In genomic region chr3:100492059-100492809, GRCh38 we compare ENCODE assay signal across 8 cellular contexts.
DNase-seq lines count a peak whose midpoint lies in the region; ATAC-seq and TF ChIP-seq lines count a peak whose summit lies in the region.

A gene with protein sequence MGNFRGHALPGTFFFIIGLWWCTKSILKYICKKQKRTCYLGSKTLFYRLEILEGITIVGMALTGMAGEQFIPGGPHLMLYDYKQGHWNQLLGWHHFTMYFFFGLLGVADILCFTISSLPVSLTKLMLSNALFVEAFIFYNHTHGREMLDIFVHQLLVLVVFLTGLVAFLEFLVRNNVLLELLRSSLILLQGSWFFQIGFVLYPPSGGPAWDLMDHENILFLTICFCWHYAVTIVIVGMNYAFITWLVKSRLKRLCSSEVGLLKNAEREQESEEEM (plus strand): TSS chr3:100492619. CDS start chr3:100555212, 62,593 bp downstream.

- no peaks in the 10 kb centered on the region for H3K27me3 Mint-ChIP-seq in nephron (ENCODE audit: low read depth)

- peak within 1 kb of the TSS; percentile 38 for H3K4me3 ChIP-seq in KMS-11 (IDR thresholded peaks at IDR 0.05; ENCODE audit: insufficient read depth, low read depth, low read length)

- no peaks in the 10 kb centered on the region for H3K27me3 ChIP-seq in KMS-11 (ENCODE audit: insufficient read depth, low read depth)

- peaks cover 5% of the 10 kb centered on the region for H3K36me3 Mint-ChIP-seq in nephron (ENCODE audit: low read depth)

- H4K20me1 ChIP-seq in KMS-11 (ENCODE audit: insufficient read depth), result no peaks in the 10 kb centered on the region

- H3K27ac Mint-ChIP-seq in nephron, result peak within 1 kb of the TSS; percentile 84 to 99 (median 97)

- H3K36me3 ChIP-seq in KMS-11 (ENCODE audit: insufficient read depth), result no peaks in the 10 kb centered on the region

- no peak within 1 kb of the TSS for H3K9ac ChIP-seq in KMS-11

- TF ChIP-seq CTCF in KMS-11 (conservative IDR thresholded peaks at IDR 0.05; ENCODE audit: low read depth, low read length) (no peak), nephron (IDR thresholded peaks at IDR 0.05; ENCODE audit: unreplicated experiment in 3 of 3) (no peak)

- peak; percentile 91 for ATAC-seq in GM21786 (IDR thresholded peaks at IDR 0.05; ENCODE audit: unreplicated experiment)

- H2AFZ ChIP-seq in KMS-11 (ENCODE audit: low read depth), result peak within 1 kb of the TSS; percentile 62

- H3K9me3 Mint-ChIP-seq in nephron, result peaks cover 8% of the 10 kb centered on the region

- peak within 1 kb of the TSS; percentile 36; the same call in 1 of the 2 replicates for H3K4me2 ChIP-seq in KMS-11

- H3K79me2 ChIP-seq in KMS-11 (ENCODE audit: insufficient read depth, low read depth), result no peaks in the 10 kb centered on the region

- H3K4me1 Mint-ChIP-seq in nephron, result peaks cover 11% of the 10 kb centered on the region

- peaks cover 9% of the 10 kb centered on the region for H3K4me1 ChIP-seq in KMS-11 (ENCODE audit: low read depth, poor library complexity, severe bottlenecking)

- H3K4me3 Mint-ChIP-seq in nephron, result peak within 1 kb of the TSS; percentile 92 to 98 (median 98)

- H3K27ac ChIP-seq in KMS-11, result no peak within 1 kb of the TSS

- DNase-seq in DMS79 (lab: John Stamatoyannopoulos, UW) (peak; percentile 71), RKO (ENCODE audit: low spot score) (peak; percentile 95), fibroblast of the conjunctiva (ENCODE audit: low read depth) (peak; percentile 92)
- DNase-seq in activated effector memory CD4-positive, alpha-beta T cell treated with Interleukin-2 at 50 U/mL for 16 hours, result peak; percentile 39
- DNase-seq in stimulated activated naive CD4-positive, alpha-beta T cell treated with Interleukin-2 at 50 U/mL for 16 hours (lab: John Stamatoyannopoulos, UW), result peak; percentile 52

Comparison
In these comparisons a context has a peak if more than half of its experiments do, and no peak if none do; other contexts are left out.
1. DNase-seq: peak in every context shown above with its lines; median percentile 95 in RKO; 92 in fibroblast of the conjunctiva; 71 in DMS79; 52 in stimulated activated naive CD4-positive, alpha-beta T cell treated with Interleukin-2 at 50 U/mL for 16 hours; 39 in activated effector memory CD4-positive, alpha-beta T cell treated with Interleukin-2 at 50 U/mL for 16 hours.